Comparison of ENCODE assay signal across 20 cellular contexts in genomic region chrX:29545878-29546277, GRCh38.
"Had no signal": no experiment of that assay in that cellular context is flagged by ENCODE, and none has a peak within 500 bp of the region (broad histone marks: within the 10 kb centered on the region; RNA-seq: fewer than 3 reads in every experiment).

No MANE protein-coding gene starts in this region.

- H3K27ac ChIP-seq: esophagus squamous epithelium, ovary, psoas muscle, skin epidermis, spleen, testis, tibial artery, upper lobe of left lung had no signal

- H3K36me3 ChIP-seq: esophagus squamous epithelium, ovary, spleen, tibial artery, upper lobe of left lung had no signal

- ATAC-seq: effector memory CD8-positive, alpha-beta T cell; natural killer cell; psoas muscle; right cardiac atrium; stimulated activated memory B cell treated with anti-CD40 and anti-IgM and Interleukin-4, amounts not matched to agents 10 μg/mL and 1 μg/mL and 100 μg/mL, for 72 hours; stimulated activated naive CD8-positive, alpha-beta T cell treated with anti-CD3 and anti-CD28 coated beads, Interleukin-15, Interleukin-2, amounts not matched to agents 100 U/mL and 50 U/mL, for 24 hours had no signal

- DNase-seq: cortex of kidney; effector memory CD8-positive, alpha-beta T cell; erythroblast; esophagus squamous epithelium; head of caudate nucleus; natural killer cell; occipital lobe; ovary; posterior cingulate gyrus; psoas muscle; right cardiac atrium; spleen; stimulated activated CD4-positive, alpha-beta T cell treated with anti-CD3 and anti-CD28 coated beads, Interleukin-4, amount 100 ng/mL, for 4 hours; stimulated activated naive CD8-positive, alpha-beta T cell treated with anti-CD3 and anti-CD28 coated beads, Interleukin-15, Interleukin-2, amounts not matched to agents 100 U/mL and 50 U/mL, for 24 hours; substantia nigra; testis; tibial artery; upper lobe of left lung had no signal

- H3K27ac Mint-ChIP-seq: effector memory CD8-positive, alpha-beta T cell; natural killer cell; stimulated activated memory B cell treated with anti-CD40 and anti-IgM and Interleukin-4, amounts not matched to agents 10 μg/mL and 1 μg/mL and 100 μg/mL, for 72 hours had no signal

- H3K4me1 Mint-ChIP-seq: natural killer cell; stimulated activated memory B cell treated with anti-CD40 and anti-IgM and Interleukin-4, amounts not matched to agents 10 μg/mL and 1 μg/mL and 100 μg/mL, for 72 hours had no signal

- H3K4me1 ChIP-seq: esophagus squamous epithelium, psoas muscle, spleen, testis, tibial artery, upper lobe of left lung had no signal

- H3K4me3 Mint-ChIP-seq: effector memory CD8-positive, alpha-beta T cell; natural killer cell; stimulated activated memory B cell treated with anti-CD40 and anti-IgM and Interleukin-4, amounts not matched to agents 10 μg/mL and 1 μg/mL and 100 μg/mL, for 72 hours had no signal

- H3K27me3 ChIP-seq: esophagus squamous epithelium, ovary, spleen, testis, tibial artery, upper lobe of left lung had no signal

- H3K4me3 ChIP-seq: esophagus squamous epithelium, ovary, psoas muscle, skin epidermis, spleen, testis, tibial artery, upper lobe of left lung had no signal

- H3K27me3 Mint-ChIP-seq: effector memory CD8-positive, alpha-beta T cell; stimulated activated memory B cell treated with anti-CD40 and anti-IgM and Interleukin-4, amounts not matched to agents 10 μg/mL and 1 μg/mL and 100 μg/mL, for 72 hours had no signal

- H3K36me3 Mint-ChIP-seq: natural killer cell; stimulated activated memory B cell treated with anti-CD40 and anti-IgM and Interleukin-4, amounts not matched to agents 10 μg/mL and 1 μg/mL and 100 μg/mL, for 72 hours had no signal

- H3K9me3 ChIP-seq: esophagus squamous epithelium, ovary, psoas muscle, spleen, testis, tibial artery, upper lobe of left lung had no signal

- H3K9me3 Mint-ChIP-seq: effector memory CD8-positive, alpha-beta T cell; stimulated activated memory B cell treated with anti-CD40 and anti-IgM and Interleukin-4, amounts not matched to agents 10 μg/mL and 1 μg/mL and 100 μg/mL, for 72 hours had no signal
